Comparison of ENCODE assay signal across 20 cellular contexts in the genomic region with DNA sequence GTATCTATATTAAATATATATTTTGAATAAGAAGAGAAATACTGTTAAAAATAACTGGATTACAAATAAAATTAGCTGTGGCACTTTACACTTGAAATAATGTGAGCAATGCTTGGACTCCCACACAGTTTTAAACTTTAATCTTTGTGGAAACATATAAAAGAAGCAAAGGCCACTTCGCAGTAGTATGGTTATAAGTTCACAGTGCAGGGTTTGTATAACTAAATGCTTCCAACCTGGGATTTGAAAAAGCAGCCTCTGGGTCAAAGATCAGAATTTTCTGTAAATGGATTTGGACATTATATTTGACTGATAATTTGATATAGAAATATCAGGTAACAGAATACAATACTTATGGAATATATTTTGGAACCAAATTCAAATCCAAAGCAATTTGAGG. TPM values are rescaled to one million over a fixed set of nuclear protein-coding genes. Genes with fewer than 3 reads are reported as not detected.
DNase-seq lines count a peak whose midpoint lies in the region; ATAC-seq and TF ChIP-seq lines count a peak whose summit lies in the region.
"Had no signal": no experiment of that assay in that cellular context is flagged by ENCODE, and none has a peak within 500 bp of the region (broad histone marks: within the 10 kb centered on the region; RNA-seq: fewer than 3 reads in every experiment).

No MANE protein-coding gene starts in this region.

- H2BK20ac ChIP-seq in H9 (ENCODE audit: low read depth, low read length, poor library complexity, severe bottlenecking) = no peak overlapping the region

- H3K18ac ChIP-seq in H9 (ENCODE audit: insufficient read length, low read depth, low read length) = no peak overlapping the region

- H3K79me1 ChIP-seq in H9 (ENCODE audit: insufficient read depth, low read depth, low read length, poor library complexity, severe bottlenecking) = no peaks in the 10 kb centered on the region

- H3K4ac ChIP-seq in H9 (ENCODE audit: low read depth, low read length) = no peak overlapping the region

- no peak overlapping the region for H3K56ac ChIP-seq in H9 (ENCODE audit: insufficient read length, low read depth, low read length)

- no peak overlapping the region for H2AK5ac ChIP-seq in H9 (ENCODE audit: insufficient read length, low read length)

- TF ChIP-seq RAD21 in liver (IDR thresholded peaks at IDR 0.05) = peak in 1 of 2 donors; percentile 22

- H2BK120ac ChIP-seq in H9 (ENCODE audit: low read depth, low read length, poor library complexity, severe bottlenecking) = no peak overlapping the region

- H3K27me3 ChIP-seq in hepatocyte = no peaks in the 10 kb centered on the region
- no peaks in the 10 kb centered on the region for H3K27me3 ChIP-seq in liver (ENCODE audit: control insufficient read depth in 4 of 4, insufficient read depth in 4 of 4, low read length in 3 of 4)
- no peaks in the 10 kb centered on the region for H3K27me3 ChIP-seq in H9 (ENCODE audit: insufficient read depth, low read length)
- H3K27me3 ChIP-seq: BLaER1 treated with 17β-estradiol and CSF1 and Interleukin-3, amounts not matched to agents 10 nM and 100 nM had no signal

- H4K8ac ChIP-seq in H9 (replicated peaks; ENCODE audit: insufficient read length, low read depth, low read length) = no peak overlapping the region

- H3T11ph ChIP-seq in H9 (ENCODE audit: low read length) = no peak overlapping the region

- no peak overlapping the region for H3K14ac ChIP-seq in H9 (ENCODE audit: insufficient read depth, low read length)

- ATAC-seq in left lobe of liver = peak; percentile 65
- no peak for ATAC-seq in GM18511 (IDR thresholded peaks at IDR 0.05; ENCODE audit: unreplicated experiment)
- ATAC-seq in stimulated activated naive CD8-positive, alpha-beta T cell treated with anti-CD3 and anti-CD28 coated beads, Interleukin-15, amount 100 ng/mL, for 72 hours = no peak
- ATAC-seq: A549; CD8-positive, alpha-beta T cell had no signal

- H3K4me1 ChIP-seq in hepatocyte (ENCODE audit: insufficient read depth) = peaks cover 13% of the 10 kb centered on the region
- H3K4me1 ChIP-seq in liver (ENCODE audit: control insufficient read depth in 4 of 4, insufficient read depth in 4 of 4, low read length in 3 of 4) = peaks cover 4 to 40% (median 28%) of the 10 kb centered on the region in 4 donors
- no peaks in the 10 kb centered on the region for H3K4me1 ChIP-seq in H9 (ENCODE audit: insufficient read depth, low read length)
- H3K4me1 ChIP-seq: A549; BLaER1 treated with 17β-estradiol and CSF1 and Interleukin-3, amounts not matched to agents 10 nM and 100 nM; Caco-2 had no signal

- DNase-seq in hepatocyte (ENCODE audit: low spot score) = no peak
- no peak for DNase-seq in left lobe of liver (ENCODE audit: low spot score)
- no peak for DNase-seq in HCEC 1CT
- no peak for DNase-seq in H9
- DNase-seq in stimulated activated naive CD8-positive, alpha-beta T cell treated with anti-CD3 and anti-CD28 coated beads, Interleukin-15, amount 100 ng/mL, for 72 hours = no peak
- DNase-seq: AML-193; Caco-2; Calu3; CD4-positive, alpha-beta T cell; CD8-positive, alpha-beta T cell; DMS79 treated with DMSO at 0.1 percent for 48 hours; GF-D8 had no signal

- peaks cover 11% of the 10 kb centered on the region for H3K4me1 Mint-ChIP-seq in nephron
- H3K4me1 Mint-ChIP-seq in H9 = peaks cover 0 to 2% of the 10 kb centered on the region in 2 experiments; a peak in 1 of 4 replicates
- H3K4me1 Mint-ChIP-seq in stimulated activated naive CD8-positive, alpha-beta T cell treated with anti-CD3 and anti-CD28 coated beads, Interleukin-15, amount 100 ng/mL, for 72 hours = no peaks in the 10 kb centered on the region
- H3K4me1 Mint-ChIP-seq: B cell had no signal

- H3K9me2 ChIP-seq in hepatocyte (replicated peaks; ENCODE audit: insufficient read depth) = no peaks in the 10 kb centered on the region

- H3K36me3 ChIP-seq in hepatocyte (replicated peaks; ENCODE audit: insufficient read depth, low read depth) (no peaks in the 10 kb centered on the region), liver (ENCODE audit: control insufficient read depth in 4 of 4, insufficient read depth in 3 of 4, low read depth in 1 of 4, low read length in 3 of 4) (no peaks in the 10 kb centered on the region)
- H3K36me3 ChIP-seq: BLaER1 treated with 17β-estradiol and CSF1 and Interleukin-3, amounts not matched to agents 10 nM and 100 nM had no signal

- H3K4me3 Mint-ChIP-seq in nephron (no peak overlapping the region), H9 (no peak overlapping the region)
- no peak overlapping the region for H3K4me3 Mint-ChIP-seq in stimulated activated naive CD8-positive, alpha-beta T cell treated with anti-CD3 and anti-CD28 coated beads, Interleukin-15, amount 100 ng/mL, for 72 hours
- H3K4me3 Mint-ChIP-seq: B cell; CD4-positive, alpha-beta T cell; CD8-positive, alpha-beta T cell had no signal

- no peak overlapping the region for H3K23ac ChIP-seq in H9 (ENCODE audit: insufficient read length, low read depth, low read length)

- H3K27ac ChIP-seq in hepatocyte (no peak overlapping the region), liver (ENCODE audit: low read depth in 1 of 2, low read length in 2 of 2) (peak overlapping the region in 1 of 2 donors; percentile 37), H9 (ENCODE audit: insufficient read length, low read depth, low read length) (no peak overlapping the region)
- H3K27ac ChIP-seq: 22Rv1; A549; BLaER1 treated with 17β-estradiol and CSF1 and Interleukin-3, amounts not matched to agents 10 nM and 100 nM; C4-2B had no signal

- no peak overlapping the region for H4K5ac ChIP-seq in H9 (ENCODE audit: insufficient read length, low read depth, low read length)

- H2BK15ac ChIP-seq in H9 (ENCODE audit: low read depth, low read length) = no peak overlapping the region

- no peak overlapping the region for H2AFZ ChIP-seq in hepatocyte
- H2AFZ ChIP-seq in H9 (ENCODE audit: low read length) = no peak overlapping the region

- no peak overlapping the region for H2BK12ac ChIP-seq in H9 (ENCODE audit: insufficient read length, low read depth, low read length)

- H3K27me3 Mint-ChIP-seq in nephron (ENCODE audit: low read depth) (no peaks in the 10 kb centered on the region), H9 (ENCODE audit: low read depth) (no peaks in the 10 kb centered on the region)
- no peaks in the 10 kb centered on the region for H3K27me3 Mint-ChIP-seq in stimulated activated naive CD8-positive, alpha-beta T cell treated with anti-CD3 and anti-CD28 coated beads, Interleukin-15, amount 100 ng/mL, for 72 hours
- H3K27me3 Mint-ChIP-seq: B cell; CD4-positive, alpha-beta T cell had no signal

- H3K79me2 ChIP-seq in hepatocyte = no peaks in the 10 kb centered on the region
- no peaks in the 10 kb centered on the region for H3K79me2 ChIP-seq in H9 (ENCODE audit: insufficient read depth, low read length)

- peak overlapping the region; percentile 13 for H3K4me2 ChIP-seq in hepatocyte
- H3K4me2 ChIP-seq in H9 (ENCODE audit: insufficient read depth, insufficient read length, low read length) = no peak overlapping the region
- H3K4me2 ChIP-seq: A549; BLaER1 treated with 17β-estradiol and CSF1 and Interleukin-3, amounts not matched to agents 10 nM and 100 nM had no signal

- H3K23me2 ChIP-seq in H9 (ENCODE audit: insufficient read length, low read depth, low read length, poor library complexity, severe bottlenecking) = no peaks in the 10 kb centered on the region

- H4K20me1 ChIP-seq in hepatocyte (ENCODE audit: insufficient read depth, poor library complexity, severe bottlenecking) (no peaks in the 10 kb centered on the region), H9 (ENCODE audit: control insufficient read depth, insufficient read depth, insufficient read length) (no peaks in the 10 kb centered on the region)
- H4K20me1 ChIP-seq: BLaER1 treated with 17β-estradiol and CSF1 and Interleukin-3, amounts not matched to agents 10 nM and 100 nM had no signal

- no peak overlapping the region for H3K4me3 ChIP-seq in hepatocyte
- H3K4me3 ChIP-seq in liver (ENCODE audit: low read depth in 1 of 3, low read length in 3 of 3) = no peak overlapping the region
- H3K4me3 ChIP-seq: A549; BLaER1 treated with 17β-estradiol and CSF1 and Interleukin-3, amounts not matched to agents 10 nM and 100 nM had no signal

- H2BK5ac ChIP-seq in H9 (ENCODE audit: insufficient read length, low read length) = no peak overlapping the region

- H3K36me3 Mint-ChIP-seq in nephron (ENCODE audit: low read depth) = no peaks in the 10 kb centered on the region
- no peaks in the 10 kb centered on the region; a peak in 1 of 7 replicates for H3K36me3 Mint-ChIP-seq in H9 (ENCODE audit: insufficient read depth in 1 of 3, low read depth in 3 of 3)
- H3K36me3 Mint-ChIP-seq: CD8-positive, alpha-beta T cell had no signal

- H3K9ac ChIP-seq in liver (ENCODE audit: low read depth in 1 of 2, low read length in 2 of 2) (no peak overlapping the region), H9 (ENCODE audit: extremely low read depth, insufficient read length, low read length) (no peak overlapping the region)
- H3K9ac ChIP-seq: BLaER1 treated with 17β-estradiol and CSF1 and Interleukin-3, amounts not matched to agents 10 nM and 100 nM had no signal

- H3K9me3 ChIP-seq in hepatocyte (ENCODE audit: low read depth) (no peaks in the 10 kb centered on the region), liver (ENCODE audit: control insufficient read depth in 4 of 4, low read length in 3 of 4) (no peaks in the 10 kb centered on the region), H9 (ENCODE audit: control insufficient read depth, low read depth, low read length) (no peaks in the 10 kb centered on the region)
- H3K9me3 ChIP-seq: A549; BLaER1 treated with 17β-estradiol and CSF1 and Interleukin-3, amounts not matched to agents 10 nM and 100 nM; Caco-2 had no signal

- 62% methylated on average over 1 of the region's 1 CpG for WGBS in hepatocyte (ENCODE audit: low lambda C conversion rate, missing lambda C conversion rate)
- 33% methylated on average over 1 of the region's 1 CpG for WGBS in liver
- no CpG with 5 or more reads among the region's 1 CpG for whole genome bisulfite sequencing in H9 (ENCODE audit: extremely low coverage, insufficient read length, low lambda C conversion rate)

- no peaks in the 10 kb centered on the region for H3K9me3 Mint-ChIP-seq in nephron
- H3K9me3 Mint-ChIP-seq in H9 = no peaks in the 10 kb centered on the region
- H3K9me3 Mint-ChIP-seq in stimulated activated naive CD8-positive, alpha-beta T cell treated with anti-CD3 and anti-CD28 coated beads, Interleukin-15, amount 100 ng/mL, for 72 hours = peaks cover 0 to 4% of the 10 kb centered on the region in 2 donors
- H3K9me3 Mint-ChIP-seq: CD4-positive, alpha-beta T cell; CD8-positive, alpha-beta T cell had no signal

- H4K91ac ChIP-seq in H9 (ENCODE audit: insufficient read length, low read depth, low read length) = no peak overlapping the region

- TF ChIP-seq CTCF in hepatocyte (IDR thresholded peaks at IDR 0.05; ENCODE audit: poor library complexity) (no peak), liver (IDR thresholded peaks at IDR 0.05; ENCODE audit: low read depth, low read length, missing input control) (no peak), nephron (IDR thresholded peaks at IDR 0.05; ENCODE audit: unreplicated experiment in 3 of 3) (no peak), H9 (conservative IDR thresholded peaks at IDR 0.05) (no peak)

- H3K27ac Mint-ChIP-seq in nephron = peak overlapping the region; percentile 45 to 84 (median 54)
- H3K27ac Mint-ChIP-seq in H9 = no peak overlapping the region
- H3K27ac Mint-ChIP-seq in stimulated activated naive CD8-positive, alpha-beta T cell treated with anti-CD3 and anti-CD28 coated beads, Interleukin-15, amount 100 ng/mL, for 72 hours = no peak overlapping the region
- H3K27ac Mint-ChIP-seq: B cell; CD4-positive, alpha-beta T cell; CD8-positive, alpha-beta T cell had no signal

RNA-seq across cellular contexts. Expression of a gene that starts 46.9 kb away (rescaled TPM):
- total RNA-seq in hepatocyte (4.5 and 6.7 TPM in 2 replicates), left lobe of liver (0.63 TPM), liver (1 to 10 TPM in 1 of 2 donors, under 1 TPM in 1; 0.42 to 9.6 TPM), H9 (2021) (28.1 and 30.7 TPM in 2 replicates)
- polyA plus RNA-seq in hepatocyte (5.6 and 5.8 TPM in 2 replicates), liver (under 1 TPM; 0.69 to 0.74 TPM)
- total RNA-seq: CD4-positive, alpha-beta T cell had no signal

Comparison
In these comparisons a context has a peak if more than half of its experiments do, and no peak if none do; other contexts are left out.
1. H3K27ac Mint-ChIP-seq: peak in nephron (3 of 3); none in H9 (0 of 3) and stimulated activated naive CD8-positive, alpha-beta T cell treated with anti-CD3 and anti-CD28 coated beads, Interleukin-15, amount 100 ng/mL, for 72 hours (0 of 2).